19 cellular contexts compared by ENCODE assay signal in genomic region chr14:93731753-93732152, GRCh38. TPM values are rescaled to one million over a fixed set of nuclear protein-coding genes. Genes with fewer than 3 reads are reported as not detected.
DNase-seq lines count a peak whose midpoint lies in the region; ATAC-seq and TF ChIP-seq lines count a peak whose summit lies in the region.
"Had no signal": no experiment of that assay in that cellular context is flagged by ENCODE, and none has a peak within 500 bp of the region (broad histone marks: within the 10 kb centered on the region; RNA-seq: fewer than 3 reads in every experiment).

No MANE protein-coding gene starts in this region.

- no peak for TF ChIP-seq POLR2A in vagina (IDR thresholded peaks at IDR 0.05)

- WGBS in lung, 2 donors, result 25 to 32% methylated on average over 7 of the region's 7 CpGs

- DNase-seq in DMS79 treated with DMSO at 0.1 percent for 48 hours (lab: John Stamatoyannopoulos, UW) (peak; percentile 94), NCI-H2029 (lab: John Stamatoyannopoulos, UW) (peak; percentile 71), NCI-H774 (lab: John Stamatoyannopoulos, UW) (peak; percentile 13), lung (ENCODE audit: low spot score) (peak; percentile 65), vagina (ENCODE audit: extremely low spot score in 2 of 2) (no peak)
- DNase-seq in activated CD4-positive, alpha-beta T cell treated with anti-CD3 and anti-CD28 coated beads, Interleukin-2, amount 50 U/mL, for 4 hours, result no peak
- DNase-seq: AML-193, COR-L47, NCI-H1105, NCI-H1930, NCI-H345, OCI-M1, SJCRH30, T-helper 2 cell had no signal

- no peaks in the 10 kb centered on the region for H3K27me3 ChIP-seq in lung (ENCODE audit: control insufficient read depth, insufficient read depth)
- H3K27me3 ChIP-seq in vagina, result no peaks in the 10 kb centered on the region
- H3K27me3 ChIP-seq: SJCRH30 had no signal

- H3K4me3 ChIP-seq in lung (no peak overlapping the region), vagina (no peak overlapping the region)
- H3K4me3 ChIP-seq: SJCRH30 had no signal

- ATAC-seq in lung (ENCODE audit: insufficient read depth, low FRiP score) (peak; percentile 38), HG03159 (IDR thresholded peaks at IDR 0.05; ENCODE audit: unreplicated experiment) (no peak)

- TF ChIP-seq CTCF in lung (IDR thresholded peaks at IDR 0.05; ENCODE audit: control extremely low read depth, extremely low read depth) (no peak), vagina (IDR thresholded peaks at IDR 0.05) (no peak)

- H3K4me1 ChIP-seq in lung (ENCODE audit: control insufficient read depth in 2 of 2, insufficient read depth in 2 of 2, low read length in 2 of 2), result no peaks in the 10 kb centered on the region
- no peaks in the 10 kb centered on the region for H3K4me1 ChIP-seq in vagina
- H3K4me1 ChIP-seq: SJCRH30 had no signal

- H3K27ac ChIP-seq in lung (ENCODE audit: low read depth in 1 of 2, low read length in 1 of 2) (no peak overlapping the region), vagina (no peak overlapping the region)
- H3K27ac ChIP-seq: KMS-11, RWPE1, SJCRH30 had no signal

- H3K36me3 ChIP-seq in lung (ENCODE audit: control insufficient read depth in 2 of 2, insufficient read depth in 2 of 2, low read length in 2 of 2) (no peaks in the 10 kb centered on the region), vagina (peaks cover 0 to 7% of the 10 kb centered on the region in 2 donors)
- H3K36me3 ChIP-seq: SJCRH30 had no signal

- intact Hi-C loops in vagina (cut with DNase I), result no loop called here

- no peaks in the 10 kb centered on the region for H3K9me3 ChIP-seq in lung (ENCODE audit: control insufficient read depth in 2 of 2, insufficient read depth in 1 of 2, low read length in 1 of 2)
- H3K9me3 ChIP-seq in vagina, result no peaks in the 10 kb centered on the region
- H3K9me3 ChIP-seq: SJCRH30 had no signal

RNA-seq across cellular contexts. Expression of gene PRIMA1, which starts 56.5 kb away (rescaled TPM):
- total RNA-seq in lung (under 1 TPM; 0.40 to 0.65 TPM), vagina (6.1 TPM)
- polyA plus RNA-seq in lung, result under 1 TPM; 0.22 to 0.78 TPM
- total RNA-seq: M059J, SJCRH30 had no signal
- polyA plus RNA-seq: CD14-positive monocyte had no signal

Comparison
In these comparisons a context has a peak if more than half of its experiments do, and no peak if none do; other contexts are left out.
1. DNase-seq: peak in DMS79 treated with DMSO at 0.1 percent for 48 hours (single experiment), NCI-H2029 (single experiment), NCI-H774 (single experiment) and lung (single experiment); none in activated CD4-positive, alpha-beta T cell treated with anti-CD3 and anti-CD28 coated beads, Interleukin-2, amount 50 U/mL, for 4 hours (0 of 2) and vagina (0 of 2).